In the genomic region with DNA sequence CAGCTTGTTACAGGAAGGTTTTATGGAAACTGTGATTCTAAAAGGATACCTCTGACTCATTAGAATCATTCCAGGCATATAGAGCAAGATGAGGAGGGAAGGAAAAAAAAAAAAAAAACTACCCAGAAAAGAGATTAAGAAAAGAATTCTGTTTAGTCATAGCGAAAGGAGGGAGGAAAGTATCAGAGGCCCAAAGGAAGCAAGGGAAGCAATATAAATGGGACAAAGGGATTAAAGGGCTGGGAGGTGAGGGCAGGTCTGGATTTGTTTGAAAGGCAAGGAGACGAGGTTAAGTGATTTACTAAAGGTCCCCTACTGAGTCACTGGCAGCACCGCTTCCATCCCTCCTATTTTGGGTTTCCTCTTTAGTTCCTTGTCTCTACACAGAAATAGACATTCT, we compare ENCODE assay signal across 19 cellular contexts.
A peak's percentile ranks its signal among the peaks of the same experiment; 100 is the strongest.
DNase-seq lines count a peak whose midpoint lies in the region; ATAC-seq, FAIRE-seq and TF ChIP-seq lines count a peak whose summit lies in the region.
"Had no signal": no experiment of that assay in that cellular context is flagged by ENCODE, and none has a peak within 500 bp of the region (broad histone marks: within the 10 kb centered on the region; RNA-seq: fewer than 3 reads in every experiment).

No MANE protein-coding gene starts in this region.

- no peak for TF ChIP-seq POLR2A in endothelial cell of umbilical vein (IDR thresholded peaks at IDR 0.05; ENCODE audit: low read depth, low read length)

- H3K4me1 Mint-ChIP-seq in nephron progenitor cell = peaks cover 29% of the 10 kb centered on the region

- H3K4me2 ChIP-seq in endothelial cell of umbilical vein (ENCODE audit: insufficient read depth, low read length) = peak overlapping the region; percentile 84

- peak overlapping the region; percentile 57 for H3K9ac ChIP-seq in endothelial cell of umbilical vein (replicated peaks; ENCODE audit: extremely low read depth, insufficient read depth, low read length)

- H4K20me1 ChIP-seq in endothelial cell of umbilical vein (replicated peaks; ENCODE audit: control insufficient read depth, extremely low read depth, insufficient read depth, low read length) = no peaks in the 10 kb centered on the region

- H3K4me3 ChIP-seq in HAP-1 (no peak overlapping the region), endothelial cell of umbilical vein (replicated peaks in 1 of 3; ENCODE audit: insufficient read depth in 1 of 3, low read depth in 1 of 3, low read length in 3 of 3) (peak overlapping the region in 1 of 3 experiments; percentile 45), lower lobe of right lung (no peak overlapping the region)
- H3K4me3 ChIP-seq: colonic mucosa, esophagus squamous epithelium, skin epidermis had no signal

- H3K4me1 ChIP-seq in HAP-1 (peaks cover 11% of the 10 kb centered on the region), endothelial cell of umbilical vein (ENCODE audit: control insufficient read depth, extremely low read depth, insufficient read depth, low read length) (peaks cover 21% of the 10 kb centered on the region), lower lobe of right lung (no peaks in the 10 kb centered on the region)
- H3K4me1 ChIP-seq: colonic mucosa had no signal

- intact Hi-C loops in endothelial cell of umbilical vein (cut with micrococcal nuclease) = loop anchor here (1.0 to 10.0 kb wide), 2 partner anchors 93 to 224 kb away; no protein-coding TSS in a partner anchor
- intact Hi-C loops in lower lobe of right lung (cut with DNase I) = no loop called here

- H3K36me3 Mint-ChIP-seq in nephron progenitor cell (ENCODE audit: low read depth) = no peaks in the 10 kb centered on the region

- no peak for ATAC-seq in SK-N-SH treated with all-trans-retinoic acid at 6 μM for 48 hours
- ATAC-seq in lower lobe of right lung = no peak
- no peak for ATAC-seq in HG03025 (IDR thresholded peaks at IDR 0.05; ENCODE audit: low FRiP score, unreplicated experiment)
- ATAC-seq: Right ventricle myocardium inferior had no signal

- H3K27me3 ChIP-seq in HAP-1 (ENCODE audit: low read depth) (no peaks in the 10 kb centered on the region), endothelial cell of umbilical vein (ENCODE audit: control insufficient read depth in 2 of 2, insufficient read depth in 2 of 2, low read length in 2 of 2) (no peaks in the 10 kb centered on the region), lower lobe of right lung (ENCODE audit: low read depth) (no peaks in the 10 kb centered on the region)
- H3K27me3 ChIP-seq: colonic mucosa, esophagus squamous epithelium had no signal

- dilution Hi-C loops in endothelial cell of umbilical vein (cut with MboI; ENCODE audit: extremely low pct_ligation_motif_present, low sequenced_read_pairs) = no loop called here

- no peaks in the 10 kb centered on the region for H3K9me1 ChIP-seq in endothelial cell of umbilical vein (replicated peaks; ENCODE audit: control insufficient read depth, extremely low read depth, insufficient read depth, low read length)

- H3K27ac Mint-ChIP-seq in nephron progenitor cell = peak overlapping the region; percentile 70
- H3K27ac Mint-ChIP-seq: stimulated activated naive CD8-positive, alpha-beta T cell treated with anti-CD3 and anti-CD28 coated beads, Interleukin-15, Interleukin-2, amounts not matched to agents 100 ng/mL and 50 ng/mL, for 24 hours; T-helper 2 cell treated with Interferon-gamma antibody and Interleukin-4, amounts not matched to agents 5 μg/mL and 100 μg/mL, for 36 hours had no signal

- in situ Hi-C loops in HAP-1 (cut with MboI; ENCODE audit: low sequenced_read_pairs) = no loop called here

- no peaks in the 10 kb centered on the region for H3K9me3 ChIP-seq in HAP-1
- no peaks in the 10 kb centered on the region for H3K9me3 ChIP-seq in endothelial cell of umbilical vein (replicated peaks; ENCODE audit: control insufficient read depth, insufficient read depth, low read length)
- no peaks in the 10 kb centered on the region for H3K9me3 ChIP-seq in lower lobe of right lung
- H3K9me3 ChIP-seq: colonic mucosa, esophagus squamous epithelium had no signal

- peaks cover 10% of the 10 kb centered on the region for H3K9me3 Mint-ChIP-seq in nephron progenitor cell
- H3K9me3 Mint-ChIP-seq: stimulated activated naive CD8-positive, alpha-beta T cell treated with anti-CD3 and anti-CD28 coated beads, Interleukin-15, Interleukin-2, amounts not matched to agents 100 ng/mL and 50 ng/mL, for 24 hours; T-helper 2 cell treated with Interferon-gamma antibody and Interleukin-4, amounts not matched to agents 5 μg/mL and 100 μg/mL, for 36 hours had no signal

- H3K27me3 Mint-ChIP-seq in nephron progenitor cell (ENCODE audit: low read depth, poor library complexity) = no peaks in the 10 kb centered on the region
- H3K27me3 Mint-ChIP-seq: stimulated activated naive CD8-positive, alpha-beta T cell treated with anti-CD3 and anti-CD28 coated beads, Interleukin-15, Interleukin-2, amounts not matched to agents 100 ng/mL and 50 ng/mL, for 24 hours had no signal

- no TSS peak for BruUV-seq in endothelial cell of umbilical vein (replicated peaks; lab: Mats Ljungman, UMichigan)

- H2AFZ ChIP-seq in endothelial cell of umbilical vein (ENCODE audit: low read depth, low read length) = peak overlapping the region; percentile 57

- DNase-seq in HAP-1 (ENCODE audit: low spot score in 2 of 2) = peak; percentile 46 to 89
- DNase-seq in NCI-H69 (lab: John Stamatoyannopoulos, UW) = peak; percentile 2
- DNase-seq in endothelial cell of umbilical vein (ENCODE audit: low read depth, low spot score) = peak; percentile 76
- no peak for DNase-seq in nephron progenitor cell
- DNase-seq in lower lobe of right lung = no peak
- DNase-seq in Kasumi-1 (lab: John Stamatoyannopoulos, UW) = no peak
- DNase-seq: activated CD4-positive, alpha-beta T cell treated with anti-CD3 and anti-CD28 coated beads for 48 hours; colonic mucosa; esophagus squamous epithelium; GOT3; KG1; NCI-H774 had no signal

- peak overlapping the region; percentile 79 for H3K27ac ChIP-seq in endothelial cell of umbilical vein (ENCODE audit: insufficient read depth, low read depth, low read length)
- H3K27ac ChIP-seq in lower lobe of right lung = no peak overlapping the region
- H3K27ac ChIP-seq: colonic mucosa, skin epidermis had no signal

- TF ChIP-seq CTCF in endothelial cell of umbilical vein (IDR thresholded peaks at IDR 0.05; ENCODE audit: extremely low read depth in 1 of 2, insufficient read depth in 1 of 2, low read depth in 1 of 2, low read length in 2 of 2) (no peak), nephron progenitor cell (IDR thresholded peaks at IDR 0.05) (no peak), lower lobe of right lung (IDR thresholded peaks at IDR 0.05) (no peak)

- peak; percentile 69 for FAIRE-seq in endothelial cell of umbilical vein (lab: Jason Lieb, UNC)
- FAIRE-seq: D721Med had no signal

- H3K36me3 ChIP-seq in HAP-1 (replicated peaks) = no peaks in the 10 kb centered on the region
- H3K36me3 ChIP-seq in endothelial cell of umbilical vein (ENCODE audit: control insufficient read depth in 2 of 2, extremely low read depth in 1 of 2, insufficient read depth in 2 of 2, low read length in 2 of 2) = no peaks in the 10 kb centered on the region
- no peaks in the 10 kb centered on the region for H3K36me3 ChIP-seq in lower lobe of right lung
- H3K36me3 ChIP-seq: colonic mucosa, esophagus squamous epithelium had no signal

- H3K79me2 ChIP-seq in endothelial cell of umbilical vein (ENCODE audit: control insufficient read depth, insufficient read depth, low read length) = no peaks in the 10 kb centered on the region

- CTCF ChIA-PET in endothelial cell of umbilical vein (lab: Charles Lee) = interaction anchor here (0.7 kb wide), 2 partner anchors 105 to 540 kb away, joined by 3 to 5 read pairs; no protein-coding TSS in a partner anchor

- peak overlapping the region; percentile 7 for H3K4me3 Mint-ChIP-seq in nephron progenitor cell
- H3K4me3 Mint-ChIP-seq: stimulated activated naive CD8-positive, alpha-beta T cell treated with anti-CD3 and anti-CD28 coated beads, Interleukin-15, Interleukin-2, amounts not matched to agents 100 ng/mL and 50 ng/mL, for 24 hours; T-helper 2 cell treated with Interferon-gamma antibody and Interleukin-4, amounts not matched to agents 5 μg/mL and 100 μg/mL, for 36 hours had no signal

- POLR2A ChIA-PET in endothelial cell of umbilical vein (lab: Charles Lee) = no interaction called here

TF ChIP-seq in endothelial cell of umbilical vein, 7 proteins besides CTCF, POLR2A, EP300 and RAD21:
- TF ChIP-seq, protein P1, sequence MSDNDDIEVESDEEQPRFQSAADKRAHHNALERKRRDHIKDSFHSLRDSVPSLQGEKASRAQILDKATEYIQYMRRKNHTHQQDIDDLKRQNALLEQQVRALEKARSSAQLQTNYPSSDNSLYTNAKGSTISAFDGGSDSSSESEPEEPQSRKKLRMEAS (IDR thresholded peaks at IDR 0.05; ENCODE audit: insufficient read depth, insufficient read length) = no peak
- TF ChIP-seq MYC (IDR thresholded peaks at IDR 0.05; ENCODE audit: low read depth, low read length) (no peak), FOS (IDR thresholded peaks at IDR 0.05; ENCODE audit: borderline replicate concordance, insufficient read depth, low read length) (peak; percentile 56)

TF ChIP-seq in SK-N-SH treated with all-trans-retinoic acid at 6 μM for 48 hours, 23 proteins besides CTCF, POLR2A, EP300 and RAD21:
- no peak for TF ChIP-seq ZFP30 (CRISPR knock-in tag; IDR thresholded peaks at IDR 0.05)
- no peak for TF ChIP-seq ZNF8 (CRISPR knock-in tag; IDR thresholded peaks at IDR 0.05)
- TF ChIP-seq, protein P2, sequence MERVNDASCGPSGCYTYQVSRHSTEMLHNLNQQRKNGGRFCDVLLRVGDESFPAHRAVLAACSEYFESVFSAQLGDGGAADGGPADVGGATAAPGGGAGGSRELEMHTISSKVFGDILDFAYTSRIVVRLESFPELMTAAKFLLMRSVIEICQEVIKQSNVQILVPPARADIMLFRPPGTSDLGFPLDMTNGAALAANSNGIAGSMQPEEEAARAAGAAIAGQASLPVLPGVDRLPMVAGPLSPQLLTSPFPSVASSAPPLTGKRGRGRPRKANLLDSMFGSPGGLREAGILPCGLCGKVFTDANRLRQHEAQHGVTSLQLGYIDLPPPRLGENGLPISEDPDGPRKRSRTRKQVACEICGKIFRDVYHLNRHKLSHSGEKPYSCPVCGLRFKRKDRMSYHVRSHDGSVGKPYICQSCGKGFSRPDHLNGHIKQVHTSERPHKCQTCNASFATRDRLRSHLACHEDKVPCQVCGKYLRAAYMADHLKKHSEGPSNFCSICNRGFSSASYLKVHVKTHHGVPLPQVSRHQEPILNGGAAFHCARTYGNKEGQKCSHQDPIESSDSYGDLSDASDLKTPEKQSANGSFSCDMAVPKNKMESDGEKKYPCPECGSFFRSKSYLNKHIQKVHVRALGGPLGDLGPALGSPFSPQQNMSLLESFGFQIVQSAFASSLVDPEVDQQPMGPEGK (CRISPR knock-in tag; IDR thresholded peaks at IDR 0.05; ENCODE audit: borderline replicate concordance) = no peak
- no peak for TF ChIP-seq OSR1 (CRISPR knock-in tag; IDR thresholded peaks at IDR 0.05)
- TF ChIP-seq TOX (CRISPR knock-in tag; IDR thresholded peaks at IDR 0.05; ENCODE audit: borderline replicate concordance) = no peak
- TF ChIP-seq ZC3H10 (CRISPR knock-in tag; IDR thresholded peaks at IDR 0.05) = no peak

Comparison
In these comparisons a context has a peak if more than half of its experiments do, and no peak if none do; other contexts are left out.
1. DNase-seq: peak in HAP-1 (2 of 2), NCI-H69 (single experiment) and endothelial cell of umbilical vein (single experiment); none in nephron progenitor cell (single experiment), lower lobe of right lung (single experiment) and Kasumi-1 (0 of 2).